Comparison of ENCODE assay signal across 22 cellular contexts in genomic region chrX:39909996-39910395, GRCh38.
DNase-seq lines count a peak whose midpoint lies in the region; ATAC-seq and TF ChIP-seq lines count a peak whose summit lies in the region.
"Had no signal": no experiment of that assay in that cellular context is flagged by ENCODE, and none has a peak within 500 bp of the region (broad histone marks: within the 10 kb centered on the region; RNA-seq: fewer than 3 reads in every experiment).

No MANE protein-coding gene starts in this region.

- H3K14ac ChIP-seq in neuronal stem cell (ENCODE audit: low read length), result no peak overlapping the region

- no peaks in the 10 kb centered on the region for H3K79me1 ChIP-seq in neuronal stem cell (ENCODE audit: low read depth, low read length)

- no peak overlapping the region for H2BK15ac ChIP-seq in neuronal stem cell (ENCODE audit: low read length)

- no peak overlapping the region for H2BK5ac ChIP-seq in neuronal stem cell (ENCODE audit: low read length)

- H2BK12ac ChIP-seq in neuronal stem cell (ENCODE audit: low read length), result peak overlapping the region; percentile 22

- no peaks in the 10 kb centered on the region for H3K9me3 ChIP-seq in Caco-2
- no peaks in the 10 kb centered on the region for H3K9me3 ChIP-seq in neuronal stem cell (replicated peaks in 1 of 2; ENCODE audit: control insufficient read depth in 2 of 2, insufficient read depth in 1 of 2, low read depth in 1 of 2, low read length in 2 of 2)

- H3K4me1 ChIP-seq in Caco-2, result peaks cover 16% of the 10 kb centered on the region
- H3K4me1 ChIP-seq in neuronal stem cell (ENCODE audit: control insufficient read depth in 2 of 2, insufficient read depth in 1 of 2, low read depth in 1 of 2, low read length in 2 of 2), result peaks cover 5 to 17% of the 10 kb centered on the region in 2 donors

- no peaks in the 10 kb centered on the region for H3K36me3 ChIP-seq in Caco-2 (ENCODE audit: control insufficient read depth, insufficient read depth, low read length)
- no peaks in the 10 kb centered on the region for H3K36me3 ChIP-seq in neuronal stem cell (replicated peaks in 1 of 2; ENCODE audit: control insufficient read depth in 2 of 2, insufficient read depth in 2 of 2, low read length in 2 of 2)

- peak overlapping the region; percentile 62 for H3K27ac ChIP-seq in caudate nucleus (ENCODE audit: low read depth, low read length)
- H3K27ac ChIP-seq in layer of hippocampus (ENCODE audit: low read depth, low read length), result peak overlapping the region; percentile 22
- no peak overlapping the region for H3K27ac ChIP-seq in neuronal stem cell (replicated peaks; ENCODE audit: low read length)
- H3K27ac ChIP-seq: 22Rv1, C4-2B, GM23248, HL-60 had no signal

- ATAC-seq in HG02884 (IDR thresholded peaks at IDR 0.05; ENCODE audit: unreplicated experiment) (no peak), GM21390 (IDR thresholded peaks at IDR 0.05; ENCODE audit: unreplicated experiment) (no peak)
- ATAC-seq: A549, GM12878 had no signal

- H3K4ac ChIP-seq in neuronal stem cell (ENCODE audit: low read length), result no peak overlapping the region

- no peak overlapping the region for H3K9ac ChIP-seq in neuronal stem cell (ENCODE audit: low read depth, low read length, poor library complexity)
- H3K9ac ChIP-seq: GM23248 had no signal

- no peak overlapping the region for H4K91ac ChIP-seq in neuronal stem cell (ENCODE audit: low read depth, low read length, poor library complexity)

- intact Hi-C loops in Caco-2 (cut with micrococcal nuclease; ENCODE audit: unreplicated experiment), result no loop called here

- peak overlapping the region; percentile 64 for H3K18ac ChIP-seq in neuronal stem cell (ENCODE audit: low read length)

- no peak overlapping the region for H2AK5ac ChIP-seq in neuronal stem cell (ENCODE audit: low read depth, low read length)

- H3K27ac Mint-ChIP-seq in Caco-2 (ENCODE audit: unreplicated experiment) (peak overlapping the region; percentile 99), endothelial cell (ENCODE audit: unreplicated experiment) (no peak overlapping the region)
- H3K27ac Mint-ChIP-seq: IgD-negative memory B cell had no signal

- no peak overlapping the region for H2BK120ac ChIP-seq in neuronal stem cell (ENCODE audit: low read depth, low read length)

- H3K4me2 ChIP-seq in neuronal stem cell (ENCODE audit: insufficient read depth, low read length, poor library complexity, severe bottlenecking), result no peak overlapping the region

- H3K23ac ChIP-seq in neuronal stem cell (ENCODE audit: low read depth, low read length, poor library complexity), result no peak overlapping the region

- H3K27me3 Mint-ChIP-seq in Caco-2 (ENCODE audit: insufficient read depth, unreplicated experiment) (no peaks in the 10 kb centered on the region), endothelial cell (ENCODE audit: unreplicated experiment) (no peaks in the 10 kb centered on the region)
- H3K27me3 Mint-ChIP-seq: CD4-positive, alpha-beta memory T cell had no signal

- BruUV-seq in Caco-2 (replicated peaks; lab: Mats Ljungman, UMichigan), result no TSS peak

- H3K27me3 ChIP-seq in Caco-2 (replicated peaks; ENCODE audit: control insufficient read depth, insufficient read depth, low read length) (no peaks in the 10 kb centered on the region), layer of hippocampus (ENCODE audit: control insufficient read depth, insufficient read depth, low read length) (no peaks in the 10 kb centered on the region), neuronal stem cell (ENCODE audit: control insufficient read depth in 3 of 3, insufficient read depth in 3 of 3, low read depth in 1 of 3, low read length in 3 of 3) (no peaks in the 10 kb centered on the region)

- CTCF ChIA-PET in Caco-2 (lab: Charles Lee), result no interaction called here

- POLR2A ChIA-PET in Caco-2 (lab: Charles Lee), result no interaction called here

- TF ChIP-seq CTCF in Caco-2 (IDR thresholded peaks at IDR 0.05; ENCODE audit: insufficient read depth in 1 of 2, low read depth in 1 of 2, low read length in 1 of 2, severe bottlenecking in 1 of 2, unreplicated experiment in 1 of 2), result no peak
- TF ChIP-seq CTCF in endothelial cell (IDR thresholded peaks at IDR 0.05; ENCODE audit: unreplicated experiment), result no peak

- DNase-seq in Caco-2 (no peak), caudate nucleus (lab: John Stamatoyannopoulos, UW) (no peak), neuronal stem cell (ENCODE audit: low spot score) (no peak), endothelial cell (ENCODE audit: low spot score) (no peak)
- DNase-seq: AML-193; Calu3; CD4-positive, alpha-beta memory T cell; DMS53; DND-41; EL; GM23248; HCEC 1CT; KBM-7 had no signal

- H3K36me3 Mint-ChIP-seq in Caco-2 (ENCODE audit: insufficient read depth, unreplicated experiment) (peaks cover 8% of the 10 kb centered on the region), endothelial cell (ENCODE audit: low read depth, unreplicated experiment) (no peaks in the 10 kb centered on the region)
- H3K36me3 Mint-ChIP-seq: CD4-positive, alpha-beta memory T cell; IgD-negative memory B cell had no signal

- WGBS in neuronal stem cell (ENCODE audit: extremely low coverage in 2 of 2, insufficient read length in 2 of 2, insufficient replicate concordance in 1 of 2), 2 donors, result no CpG with 5 or more reads among the region's 5 CpGs

- H3K4me3 ChIP-seq in Caco-2 (ENCODE audit: low read depth, low read length), result no peak overlapping the region
- no peak overlapping the region for H3K4me3 ChIP-seq in neuronal stem cell (ENCODE audit: low read length in 2 of 2)
- H3K4me3 ChIP-seq: A549, GM12878, GM23248 had no signal

- no peak overlapping the region for H2AFZ ChIP-seq in neuronal stem cell (ENCODE audit: low read length)
- H2AFZ ChIP-seq: GM23248 had no signal

- H3K4me1 Mint-ChIP-seq in Caco-2 (ENCODE audit: low read depth, unreplicated experiment) (peaks cover 10% of the 10 kb centered on the region), endothelial cell (ENCODE audit: unreplicated experiment) (peaks cover 11% of the 10 kb centered on the region)
- H3K4me1 Mint-ChIP-seq: CD4-positive, alpha-beta memory T cell had no signal

- H4K8ac ChIP-seq in neuronal stem cell (ENCODE audit: low read depth, low read length), result no peak overlapping the region

- H3K4me3 Mint-ChIP-seq in Caco-2 (ENCODE audit: unreplicated experiment) (no peak overlapping the region), endothelial cell (ENCODE audit: unreplicated experiment) (no peak overlapping the region)
- H3K4me3 Mint-ChIP-seq: CD4-positive, alpha-beta memory T cell had no signal

- H3K9me3 Mint-ChIP-seq in Caco-2 (ENCODE audit: unreplicated experiment) (no peaks in the 10 kb centered on the region), endothelial cell (ENCODE audit: unreplicated experiment) (no peaks in the 10 kb centered on the region)
- H3K9me3 Mint-ChIP-seq: IgD-negative memory B cell had no signal
